Comparison of ENCODE assay signal across 34 cellular contexts in genomic region chr11:24289301-24289700, GRCh38.
"Had no signal": no experiment of that assay in that cellular context is flagged by ENCODE, and none has a peak within 500 bp of the region (broad histone marks: within the 10 kb centered on the region; RNA-seq: fewer than 3 reads in every experiment).

No MANE protein-coding gene starts in this region.

- H3K27ac ChIP-seq: breast epithelium, cardiac muscle cell, coronary artery, dorsolateral prefrontal cortex, esophagus muscularis mucosa, heart left ventricle had no signal

- H3K4me3 ChIP-seq: breast epithelium, cardiac muscle cell, coronary artery, dorsolateral prefrontal cortex, esophagus muscularis mucosa, heart left ventricle had no signal

- ATAC-seq: activated CD4-positive, alpha-beta T cell treated with anti-CD3 and anti-CD28 coated beads for 36 hours; activated CD8-positive, alpha-beta T cell treated with anti-CD3 and anti-CD28 coated beads, Interleukin-2, amount 10 ng/mL, durations not matched to agents 7 days and 5 days; activated naive CD4-positive, alpha-beta T cell treated with anti-CD3 and anti-CD28 coated beads, Interleukin-2, amount 50 U/mL, for 72 hours; activated T-cell treated with anti-CD3 and anti-CD28 coated beads, Interleukin-2, amount 50 U/mL, for 72 hours; heart left ventricle had no signal

- H3K4me1 ChIP-seq: breast epithelium, esophagus muscularis mucosa, heart left ventricle had no signal

- H3K36me3 ChIP-seq: breast epithelium, cardiac muscle cell, esophagus muscularis mucosa, heart left ventricle had no signal

- H3K27me3 ChIP-seq: breast epithelium, cardiac muscle cell, dorsolateral prefrontal cortex, esophagus muscularis mucosa, heart left ventricle had no signal

- H3K36me3 Mint-ChIP-seq: activated CD4-positive, alpha-beta memory T cell treated with anti-CD3 and anti-CD28 coated beads for 36 hours; activated naive CD4-positive, alpha-beta T cell treated with anti-CD3 and anti-CD28 coated beads, Interleukin-2, amount 10 ng/mL, durations not matched to agents 7 days and 5 days; activated naive CD8-positive, alpha-beta T cell treated with anti-CD3 and anti-CD28 coated beads, Interleukin-2, amount 10 ng/mL, durations not matched to agents 7 days and 5 days; brain had no signal

- H3K27ac Mint-ChIP-seq: activated CD4-positive, alpha-beta memory T cell treated with anti-CD3 and anti-CD28 coated beads for 36 hours; activated CD4-positive, alpha-beta T cell treated with anti-CD3 and anti-CD28 coated beads for 36 hours; activated CD4-positive, alpha-beta T cell treated with anti-CD3 and anti-CD28 coated beads, Interleukin-2, amount 10 ng/mL, durations not matched to agents 24 days and 14 days; activated CD8-positive, alpha-beta T cell treated with anti-CD3 and anti-CD28 coated beads, Interleukin-2, amount 10 ng/mL, durations not matched to agents 7 days and 5 days; activated naive CD4-positive, alpha-beta T cell treated with anti-CD3 and anti-CD28 coated beads, Interleukin-2, amount 10 ng/mL, durations not matched to agents 7 days and 5 days; activated naive CD4-positive, alpha-beta T cell treated with anti-CD3 and anti-CD28 coated beads, Interleukin-2, amount 50 U/mL, for 72 hours; activated naive CD8-positive, alpha-beta T cell treated with anti-CD3 and anti-CD28 coated beads, Interleukin-2, amount 10 ng/mL, durations not matched to agents 7 days and 5 days; activated T-cell treated with anti-CD3 and anti-CD28 coated beads, Interleukin-2, amount 50 U/mL, for 24 hours; activated T-cell treated with anti-CD3 and anti-CD28 coated beads, Interleukin-2, amount 50 U/mL, for 72 hours; brain; dendritic cell treated with granulocyte-macrophage colony-stimulating factor and Interleukin-4, amounts not matched to agents 40 ng/mL and 50 ng/mL, for 4 days; endodermal cell had no signal

- H3K4me1 Mint-ChIP-seq: activated CD4-positive, alpha-beta T cell treated with anti-CD3 and anti-CD28 coated beads for 36 hours; activated CD4-positive, alpha-beta T cell treated with anti-CD3 and anti-CD28 coated beads, Interleukin-2, amount 10 ng/mL, durations not matched to agents 24 days and 14 days; activated naive CD4-positive, alpha-beta T cell treated with anti-CD3 and anti-CD28 coated beads, Interleukin-2, amount 10 ng/mL, durations not matched to agents 7 days and 5 days; activated naive CD8-positive, alpha-beta T cell treated with anti-CD3 and anti-CD28 coated beads, Interleukin-2, amount 10 ng/mL, durations not matched to agents 7 days and 5 days; brain; endodermal cell had no signal

- DNase-seq: activated CD4-positive, alpha-beta memory T cell treated with anti-CD3 and anti-CD28 coated beads for 36 hours; activated CD4-positive, alpha-beta T cell treated with anti-CD3 and anti-CD28 coated beads for 36 hours; activated CD4-positive, alpha-beta T cell treated with anti-CD3 and anti-CD28 coated beads, Interleukin-2, amount 10 ng/mL, durations not matched to agents 24 days and 14 days; activated CD4-positive, CD25-positive, alpha-beta regulatory T cell; activated CD4-positive, CD25-positive, alpha-beta regulatory T cell treated with anti-CD3 and anti-CD28 coated beads, Interleukin-2, amount 50 U/mL, for 72 hours; activated CD8-positive, alpha-beta memory T cell treated with anti-CD3 and anti-CD28 coated beads, Interleukin-2, amount 50 U/mL, for 48 hours; activated CD8-positive, alpha-beta T cell treated with anti-CD3 and anti-CD28 coated beads, Interleukin-2, amount 10 ng/mL, durations not matched to agents 7 days and 5 days; activated gamma-delta T cell; activated naive CD4-positive, alpha-beta T cell; activated naive CD4-positive, alpha-beta T cell treated with anti-CD3 and anti-CD28 coated beads, Interleukin-2, amount 10 ng/mL, durations not matched to agents 7 days and 5 days; activated naive CD8-positive, alpha-beta T cell treated with anti-CD3 and anti-CD28 coated beads, Interleukin-2, amount 10 ng/mL, durations not matched to agents 7 days and 5 days; activated T-cell treated with anti-CD3 and anti-CD28 coated beads for 4 hours; activated T-cell treated with anti-CD3 and anti-CD28 coated beads, Interleukin-2, amount 50 U/mL, for 24 hours; activated T-cell treated with anti-CD3 and anti-CD28 coated beads, Interleukin-2, amount 50 U/mL, for 72 hours; amygdala; aorta; central memory CD4-positive, alpha-beta T cell; cerebellar nuclear complex; dorsolateral prefrontal cortex; effector memory CD4-positive, alpha-beta T cell; endodermal cell; erythroblast; foreskin melanocyte; glutamatergic neuron; heart left ventricle; T-helper 1 cell; T-helper 2 cell had no signal

- H3K4me3 Mint-ChIP-seq: activated CD4-positive, alpha-beta memory T cell treated with anti-CD3 and anti-CD28 coated beads for 36 hours; activated CD4-positive, alpha-beta T cell treated with anti-CD3 and anti-CD28 coated beads for 36 hours; activated CD4-positive, alpha-beta T cell treated with anti-CD3 and anti-CD28 coated beads, Interleukin-2, amount 10 ng/mL, durations not matched to agents 24 days and 14 days; activated CD8-positive, alpha-beta T cell treated with anti-CD3 and anti-CD28 coated beads, Interleukin-2, amount 10 ng/mL, durations not matched to agents 7 days and 5 days; activated naive CD4-positive, alpha-beta T cell treated with anti-CD3 and anti-CD28 coated beads, Interleukin-2, amount 10 ng/mL, durations not matched to agents 7 days and 5 days; activated naive CD8-positive, alpha-beta T cell treated with anti-CD3 and anti-CD28 coated beads, Interleukin-2, amount 10 ng/mL, durations not matched to agents 7 days and 5 days; activated T-cell treated with anti-CD3 and anti-CD28 coated beads, Interleukin-2, amount 50 U/mL, for 24 hours; activated T-cell treated with anti-CD3 and anti-CD28 coated beads, Interleukin-2, amount 50 U/mL, for 72 hours; brain; dendritic cell treated with granulocyte-macrophage colony-stimulating factor and Interleukin-4, amounts not matched to agents 40 ng/mL and 50 ng/mL, for 4 days; endodermal cell had no signal

- H3K9me3 ChIP-seq: breast epithelium had no signal

- H3K27me3 Mint-ChIP-seq: activated CD4-positive, alpha-beta memory T cell treated with anti-CD3 and anti-CD28 coated beads for 36 hours; activated CD4-positive, alpha-beta T cell treated with anti-CD3 and anti-CD28 coated beads for 36 hours; activated CD4-positive, alpha-beta T cell treated with anti-CD3 and anti-CD28 coated beads, Interleukin-2, amount 10 ng/mL, durations not matched to agents 24 days and 14 days; activated naive CD4-positive, alpha-beta T cell treated with anti-CD3 and anti-CD28 coated beads, Interleukin-2, amount 10 ng/mL, durations not matched to agents 7 days and 5 days; activated naive CD8-positive, alpha-beta T cell treated with anti-CD3 and anti-CD28 coated beads, Interleukin-2, amount 10 ng/mL, durations not matched to agents 7 days and 5 days; activated T-cell treated with anti-CD3 and anti-CD28 coated beads, Interleukin-2, amount 50 U/mL, for 24 hours; brain; dendritic cell treated with granulocyte-macrophage colony-stimulating factor and Interleukin-4, amounts not matched to agents 40 ng/mL and 50 ng/mL, for 4 days had no signal
